Comparison of ENCODE assay signal across 11 cellular contexts in the genomic region with DNA sequence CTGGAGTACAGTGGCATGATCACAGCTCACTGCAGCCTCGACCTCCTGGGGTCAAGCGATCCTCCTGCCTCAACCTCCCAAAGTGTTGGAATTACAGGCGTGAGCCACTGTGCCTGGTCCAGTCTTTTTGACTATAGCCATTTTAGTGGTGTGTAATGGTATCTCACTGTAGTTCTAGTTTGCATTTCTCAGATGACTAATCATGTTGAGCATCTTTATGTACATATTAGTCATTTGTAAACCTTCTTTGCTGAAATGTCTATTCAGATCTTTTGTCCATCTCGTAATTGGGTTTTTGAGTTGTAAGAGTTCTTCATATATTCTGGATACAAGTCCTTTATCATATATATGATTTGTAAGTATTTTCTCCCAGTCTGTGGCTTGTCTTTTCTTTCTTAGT. TPM values are rescaled to one million over a fixed set of nuclear protein-coding genes. Genes with fewer than 3 reads are reported as not detected.
DNase-seq lines count a peak whose midpoint lies in the region; ATAC-seq and TF ChIP-seq lines count a peak whose summit lies in the region.
"Had no signal": no experiment of that assay in that cellular context is flagged by ENCODE, and none has a peak within 500 bp of the region (broad histone marks: within the 10 kb centered on the region; RNA-seq: fewer than 3 reads in every experiment).

No MANE protein-coding gene starts in this region.

- peak; percentile 63 for ATAC-seq in HG03039 (IDR thresholded peaks at IDR 0.05; ENCODE audit: unreplicated experiment)
- ATAC-seq: left lobe of liver had no signal

- H3K79me2 ChIP-seq in smooth muscle cell (ENCODE audit: low read depth), result peaks cover 4% of the 10 kb centered on the region

- peak; percentile 32 for DNase-seq in MCF 10A (ENCODE audit: unreplicated experiment)
- no peak for DNase-seq in breast epithelium (ENCODE audit: low spot score in 2 of 2)
- peak; percentile 22 for DNase-seq in SW480 (ENCODE audit: low spot score)
- no peak for DNase-seq in smooth muscle cell (lab: John Stamatoyannopoulos, UW; ENCODE audit: unreplicated experiment)
- no peak for DNase-seq in GM19240 (ENCODE audit: insufficient read length, low spot score)
- no peak for DNase-seq in NCI-H345 (lab: John Stamatoyannopoulos, UW)
- DNase-seq in NK-92 treated with Interleukin-12 subunit alpha and Interleukin-12 subunit beta, amount 100 ng/mL, for 24 hours (lab: John Stamatoyannopoulos, UW), result no peak

- no peaks in the 10 kb centered on the region for H3K27me3 Mint-ChIP-seq in MCF 10A (ENCODE audit: insufficient read depth, unreplicated experiment)
- H3K27me3 Mint-ChIP-seq: activated naive CD4-positive, alpha-beta T cell treated with anti-CD3 and anti-CD28 coated beads, Interleukin-2, amount 50 U/mL, for 24 hours had no signal

- peaks cover 5% of the 10 kb centered on the region for H3K4me1 Mint-ChIP-seq in MCF 10A (ENCODE audit: insufficient read depth, unreplicated experiment)

- no peaks in the 10 kb centered on the region for H4K20me1 ChIP-seq in smooth muscle cell (ENCODE audit: low read depth)

- no TSS peak for BruUV-seq in MCF 10A (replicated peaks; lab: Mats Ljungman, UMichigan)

- no peaks in the 10 kb centered on the region for H3K9me3 Mint-ChIP-seq in MCF 10A (ENCODE audit: unreplicated experiment)
- H3K9me3 Mint-ChIP-seq: activated naive CD4-positive, alpha-beta T cell treated with anti-CD3 and anti-CD28 coated beads, Interleukin-2, amount 50 U/mL, for 24 hours had no signal

- POLR2A ChIA-PET in MCF 10A (lab: Yijun Ruan, JAX), result no interaction called here

- 85% methylated on average over 4 of the region's 4 CpGs for WGBS in smooth muscle cell (ENCODE audit: low lambda C conversion rate)

- peaks cover 44% of the 10 kb centered on the region for H3K36me3 Mint-ChIP-seq in MCF 10A (ENCODE audit: insufficient read depth, unreplicated experiment)

- H3K4me1 ChIP-seq in breast epithelium (no peaks in the 10 kb centered on the region), smooth muscle cell (ENCODE audit: low read depth) (no peaks in the 10 kb centered on the region)
- H3K4me1 ChIP-seq: prostate gland had no signal

- H3F3A ChIP-seq in smooth muscle cell (ENCODE audit: low read depth), result no peaks in the 10 kb centered on the region

- no peak overlapping the region for H3K4me3 Mint-ChIP-seq in MCF 10A (ENCODE audit: unreplicated experiment)
- H3K4me3 Mint-ChIP-seq: activated naive CD4-positive, alpha-beta T cell treated with anti-CD3 and anti-CD28 coated beads, Interleukin-2, amount 50 U/mL, for 24 hours had no signal

- no peak for TF ChIP-seq CTCF in MCF 10A (IDR thresholded peaks at IDR 0.05; ENCODE audit: unreplicated experiment)
- no peak for TF ChIP-seq CTCF in breast epithelium (IDR thresholded peaks at IDR 0.05)
- no peak for TF ChIP-seq CTCF in smooth muscle cell (IDR thresholded peaks at IDR 0.05; ENCODE audit: borderline replicate concordance, insufficient read depth, poor library complexity, severe bottlenecking)

- no peak overlapping the region for H3K9ac ChIP-seq in smooth muscle cell (ENCODE audit: low read depth)

- H3K36me3 ChIP-seq in breast epithelium, result no peaks in the 10 kb centered on the region
- H3K36me3 ChIP-seq in smooth muscle cell (ENCODE audit: low read depth), result peaks cover 4% of the 10 kb centered on the region
- H3K36me3 ChIP-seq: prostate gland had no signal

- H3K4me3 ChIP-seq in breast epithelium (no peak overlapping the region), smooth muscle cell (no peak overlapping the region)
- H3K4me3 ChIP-seq: prostate gland had no signal

- peak overlapping the region; percentile 51 for H3K4me2 ChIP-seq in smooth muscle cell

- no peak for TF ChIP-seq POLR2A in breast epithelium (IDR thresholded peaks at IDR 0.05)

- H3K27ac ChIP-seq in breast epithelium (no peak overlapping the region), smooth muscle cell (ENCODE audit: low read depth) (no peak overlapping the region)
- H3K27ac ChIP-seq: prostate gland had no signal

- no peak overlapping the region for H2AFZ ChIP-seq in smooth muscle cell (ENCODE audit: low read depth)

- H3K27me3 ChIP-seq in breast epithelium (no peaks in the 10 kb centered on the region), smooth muscle cell (ENCODE audit: low read depth) (no peaks in the 10 kb centered on the region)

- CTCF ChIA-PET in MCF 10A (lab: Yijun Ruan, JAX), result interaction anchor here (0.6 to 2.4 kb wide), 4 partner anchors 15 to 85 kb away, joined by 3 to 11 read pairs (median 4); no protein-coding TSS in a partner anchor

- no peak overlapping the region for H3K27ac Mint-ChIP-seq in MCF 10A (ENCODE audit: low read depth, unreplicated experiment)
- H3K27ac Mint-ChIP-seq: activated naive CD4-positive, alpha-beta T cell treated with anti-CD3 and anti-CD28 coated beads, Interleukin-2, amount 50 U/mL, for 24 hours had no signal

- intact Hi-C loops in MCF 10A (cut with micrococcal nuclease), result no loop called here
- intact Hi-C loops in breast epithelium (cut with DNase I; ENCODE audit: low total_unique reads), result no loop called here

- H3K9me3 ChIP-seq in breast epithelium (no peaks in the 10 kb centered on the region), smooth muscle cell (replicated peaks; ENCODE audit: low read depth) (no peaks in the 10 kb centered on the region)
- H3K9me3 ChIP-seq: prostate gland had no signal

RNA-seq across cellular contexts. Expression of a gene that starts 16.3 kb away (rescaled TPM):
- total RNA-seq in MCF 10A (2022), result 51.7 and 54.0 TPM in 2 replicates
- total RNA-seq in breast epithelium, result 10 to 100 TPM; 24.9 to 35.0 (median 31.3) TPM
- total RNA-seq in smooth muscle cell, result 17.6 and 26.4 TPM in 2 replicates
- polyA plus RNA-seq in smooth muscle cell, result 21.6 and 27.7 TPM in 2 replicates

Comparison
In these comparisons a context has a peak if more than half of its experiments do, and no peak if none do; other contexts are left out.
1. DNase-seq: peak in MCF 10A (single experiment) and SW480 (single experiment); none in breast epithelium (0 of 2), smooth muscle cell (single experiment), GM19240 (single experiment), NCI-H345 (single experiment) and NK-92 treated with Interleukin-12 subunit alpha and Interleukin-12 subunit beta, amount 100 ng/mL, for 24 hours (single experiment).